In genomic region chr4:5730436-5730835, GRCh38 we compare ENCODE assay signal across 22 cellular contexts.
"Had no signal": no experiment of that assay in that cellular context is flagged by ENCODE, and none has a peak within 500 bp of the region (broad histone marks: within the 10 kb centered on the region; RNA-seq: fewer than 3 reads in every experiment).

No MANE protein-coding gene starts in this region.

- H3K27me3 ChIP-seq: hepatocyte, neutrophil, right lobe of liver, testis, transverse colon had no signal

- DNase-seq: cortex of kidney; dorsolateral prefrontal cortex; effector CD8-positive, alpha-beta T cell; foreskin melanocyte; head of caudate nucleus; kidney; left cardiac atrium; left ventricle myocardium superior; mesenchymal stem cell; naive B cell; retina; stimulated activated CD4-positive, alpha-beta T cell treated with anti-CD3 and anti-CD28 coated beads, Interleukin-2, amount 100 ng/mL, for 24 hours; stimulated activated CD4-positive, alpha-beta T cell treated with anti-CD3 and anti-CD28 coated beads, Interleukin-4, amount 100 ng/mL, for 4 hours; stimulated activated naive B cell treated with anti-CD40 and anti-IgM and Interleukin-4, amounts not matched to agents 10 μg/mL and 1 μg/mL and 100 μg/mL, for 72 hours; stimulated activated naive CD8-positive, alpha-beta T cell treated with anti-CD3 and anti-CD28 coated beads, Interleukin-15, amount 100 ng/mL, for 72 hours; testis; transverse colon had no signal

- H3K4me3 ChIP-seq: dorsolateral prefrontal cortex, hepatocyte, lung, psoas muscle, right lobe of liver, testis, transverse colon had no signal

- H3K4me1 ChIP-seq: psoas muscle, right lobe of liver, transverse colon had no signal

- H3K27ac ChIP-seq: dorsolateral prefrontal cortex, hepatocyte, neutrophil, psoas muscle, right lobe of liver, testis, transverse colon had no signal

- ATAC-seq: left cardiac atrium; left ventricle myocardium superior; psoas muscle; stimulated activated naive B cell treated with anti-CD40 and anti-IgM and Interleukin-4, amounts not matched to agents 10 μg/mL and 1 μg/mL and 100 μg/mL, for 72 hours; stimulated activated naive CD8-positive, alpha-beta T cell treated with anti-CD3 and anti-CD28 coated beads, Interleukin-15, amount 100 ng/mL, for 72 hours had no signal

- H3K4me2 ChIP-seq: hepatocyte had no signal

- H3K9me3 ChIP-seq: neutrophil, psoas muscle, right lobe of liver, testis, transverse colon had no signal

- H2AFZ ChIP-seq: hepatocyte had no signal

- H3K36me3 ChIP-seq: neutrophil, right lobe of liver, transverse colon had no signal
